8 cellular contexts compared by ENCODE assay signal in genomic region chr2:189763908-189764661, GRCh38. TPM values are rescaled to one million over a fixed set of nuclear protein-coding genes. Genes with fewer than 3 reads are reported as not detected.
DNase-seq lines count a peak whose midpoint lies in the region; ATAC-seq, FAIRE-seq and TF ChIP-seq lines count a peak whose summit lies in the region.

No MANE protein-coding gene starts in this region.

- WGBS in pancreas, 2 donors: 82 to 86% methylated on average over 4 of the region's 4 CpGs

- no peaks in the 10 kb centered on the region for H3K9me3 ChIP-seq in BLaER1 treated with 17β-estradiol and CSF1 and Interleukin-3, amounts not matched to agents 10 nM and 100 nM (replicated peaks in 1 of 11)
- H3K9me3 ChIP-seq in pancreas: no peaks in the 10 kb centered on the region

- H3K27me3 ChIP-seq in BLaER1 treated with 17β-estradiol and CSF1 and Interleukin-3, amounts not matched to agents 10 nM and 100 nM: no peaks in the 10 kb centered on the region
- no peaks in the 10 kb centered on the region for H3K27me3 ChIP-seq in pancreas

- H3K4me1 ChIP-seq in BLaER1 treated with 17β-estradiol and CSF1 and Interleukin-3, amounts not matched to agents 10 nM and 100 nM: peaks cover 13 to 23% (median 18%) of the 10 kb centered on the region in 10 experiments; a peak in 18 of 20 replicates
- peaks cover 0 to 11% (median 9%) of the 10 kb centered on the region in 3 donors for H3K4me1 ChIP-seq in pancreas

- TF ChIP-seq CTCF in pancreas (IDR thresholded peaks at IDR 0.05): no peak

- TF ChIP-seq POLR2A in H54 (IDR thresholded peaks at IDR 0.05; ENCODE audit: low read depth, low read length): no peak

- intact Hi-C loops in pancreas (cut with DNase I): no loop called here

- no peaks in the 10 kb centered on the region for H3K27me3 Mint-ChIP-seq in T-helper 2 cell treated with Interferon-gamma antibody and Interleukin-4, amounts not matched to agents 5 μg/mL and 100 μg/mL, for 36 hours (ENCODE audit: low read depth)

- peaks cover 21% of the 10 kb centered on the region for H3K36me3 Mint-ChIP-seq in T-helper 2 cell treated with Interferon-gamma antibody and Interleukin-4, amounts not matched to agents 5 μg/mL and 100 μg/mL, for 36 hours (ENCODE audit: low read depth)

- peak overlapping the region; percentile 95 for H3K4me3 Mint-ChIP-seq in T-helper 2 cell treated with Interferon-gamma antibody and Interleukin-4, amounts not matched to agents 5 μg/mL and 100 μg/mL, for 36 hours

- peak overlapping the region in 6 of 11 experiments; percentile 79 to 89 (median 85); a peak in 8 of 22 replicates for H3K9ac ChIP-seq in BLaER1 treated with 17β-estradiol and CSF1 and Interleukin-3, amounts not matched to agents 10 nM and 100 nM

- H3K27ac ChIP-seq in BLaER1 treated with 17β-estradiol and CSF1 and Interleukin-3, amounts not matched to agents 10 nM and 100 nM: peak overlapping the region in 7 of 11 experiments; percentile 34 to 89 (median 82); a peak in 5 of 22 replicates
- H3K27ac ChIP-seq in pancreas: no peak overlapping the region

- no peaks in the 10 kb centered on the region for H4K20me1 ChIP-seq in BLaER1 treated with 17β-estradiol and CSF1 and Interleukin-3, amounts not matched to agents 10 nM and 100 nM

- ATAC-seq in HG03159 (IDR thresholded peaks at IDR 0.05; ENCODE audit: unreplicated experiment) (no peak), pancreas (no peak)

- peak overlapping the region in 10 of 11 experiments; percentile 68 to 92 (median 82); a peak in 21 of 22 replicates for H3K4me2 ChIP-seq in BLaER1 treated with 17β-estradiol and CSF1 and Interleukin-3, amounts not matched to agents 10 nM and 100 nM

- peaks cover 13 to 34% (median 26%) of the 10 kb centered on the region in 11 experiments for H3K36me3 ChIP-seq in BLaER1 treated with 17β-estradiol and CSF1 and Interleukin-3, amounts not matched to agents 10 nM and 100 nM
- H3K36me3 ChIP-seq in pancreas: no peaks in the 10 kb centered on the region

- DNase-seq in H54 (ENCODE audit: insufficient read length, low spot score) (no peak), iris pigment epithelial cell (ENCODE audit: low read depth) (peak; percentile 43), hypothalamus (lab: John Stamatoyannopoulos, UW) (no peak), pancreas (no peak)
- DNase-seq in T-helper 2 cell treated with Interferon-gamma antibody and Interleukin-4, amounts not matched to agents 5 μg/mL and 100 μg/mL, for 36 hours (ENCODE audit: low spot score): no peak
- DNase-seq in activated CD4-positive, CD25-positive, alpha-beta regulatory T cell treated with anti-CD3 and anti-CD28 coated beads, Interleukin-2, amount 50 U/mL, for 72 hours: no peak

- FAIRE-seq in H54 (lab: Jason Lieb, UNC) (peak; percentile 61), pancreas (lab: Jason Lieb, UNC) (no peak)

- H3K4me1 Mint-ChIP-seq in T-helper 2 cell treated with Interferon-gamma antibody and Interleukin-4, amounts not matched to agents 5 μg/mL and 100 μg/mL, for 36 hours (ENCODE audit: low read depth): peaks cover 10% of the 10 kb centered on the region

- H3K27ac Mint-ChIP-seq in T-helper 2 cell treated with Interferon-gamma antibody and Interleukin-4, amounts not matched to agents 5 μg/mL and 100 μg/mL, for 36 hours: no peak overlapping the region

- peak overlapping the region in 7 of 10 experiments; percentile 72 to 83 (median 76); a peak in 8 of 20 replicates for H3K4me3 ChIP-seq in BLaER1 treated with 17β-estradiol and CSF1 and Interleukin-3, amounts not matched to agents 10 nM and 100 nM
- H3K4me3 ChIP-seq in pancreas: peak overlapping the region in 1 of 4 donors; percentile 73

- no peaks in the 10 kb centered on the region for H3K9me3 Mint-ChIP-seq in T-helper 2 cell treated with Interferon-gamma antibody and Interleukin-4, amounts not matched to agents 5 μg/mL and 100 μg/mL, for 36 hours

RNA-seq across cellular contexts. Expression of gene OSGEPL1, which starts 1.5 kb away (rescaled TPM):
- total RNA-seq in pancreas: 1 to 10 TPM; 1.2 to 3.2 (median 2.0) TPM
- 1 to 10 TPM; 1.7 to 2.8 TPM for polyA plus RNA-seq in pancreas

RNA-seq across cellular contexts. Expression of gene ORMDL1, which starts 20.1 kb away (rescaled TPM):
- total RNA-seq in pancreas: 10 to 100 TPM; 20.2 to 30.8 (median 26.3) TPM
- polyA plus RNA-seq in pancreas: 100 to 1,000 TPM; 101 to 121 TPM

RNA-seq across cellular contexts. Expression of gene PMS1, which starts 20.2 kb away (rescaled TPM):
- 10 to 100 TPM in 4 of 6 donors, 1 to 10 TPM in 2; 8.1 to 17.1 (median 12.2) TPM for total RNA-seq in pancreas
- 10 to 100 TPM; 10.5 to 10.6 TPM for polyA plus RNA-seq in pancreas

Comparison
In these comparisons a context has a peak if more than half of its experiments do, and no peak if none do; other contexts are left out.
1. H3K27ac ChIP-seq: peak in BLaER1 treated with 17β-estradiol and CSF1 and Interleukin-3, amounts not matched to agents 10 nM and 100 nM (7 of 11); none in pancreas (0 of 4).